Comparison of ENCODE assay signal across 1 cellular context in the genomic region with DNA sequence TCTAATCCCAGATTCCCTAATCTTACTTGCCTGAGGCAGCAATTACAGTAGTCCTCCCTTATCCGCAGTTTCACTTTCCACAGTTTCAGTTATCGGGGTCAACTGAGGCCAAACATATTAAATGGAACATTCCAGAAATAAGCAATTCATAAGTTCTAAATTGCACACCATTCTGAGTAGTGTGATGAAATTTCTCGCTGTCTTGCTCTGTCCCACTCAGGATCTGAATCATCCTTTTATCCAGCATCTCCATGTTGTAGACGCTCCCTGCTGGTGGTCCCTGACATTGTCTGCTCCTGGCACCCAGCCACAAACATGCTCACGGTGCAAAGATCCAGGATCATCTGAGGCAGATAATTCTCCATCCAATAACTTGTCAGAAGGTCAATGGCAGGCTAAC.
A peak's percentile ranks its signal among the peaks of the same experiment; 100 is the strongest.
TF ChIP-seq lines count a peak whose summit lies in the region.

No MANE protein-coding gene starts in this region.

TF ChIP-seq in IMR-90, 13 proteins besides CTCF, POLR2A, EP300 and RAD21:
- TF ChIP-seq MAFK (IDR thresholded peaks at IDR 0.05; ENCODE audit: low read depth, low read length) = no peak
- 0 out of 2 replicates have a peak, but pooled peaks have one; percentile 27 for TF ChIP-seq CEBPB (IDR thresholded peaks at IDR 0.05; ENCODE audit: low read depth, low read length)
